ENCODE assay signal across 19 cellular contexts in genomic region chr12:31105668-31106067, GRCh38. TPM values are rescaled to one million over a fixed set of nuclear protein-coding genes. Genes with fewer than 3 reads are reported as not detected.
DNase-seq lines count a peak whose midpoint lies in the region; ATAC-seq and TF ChIP-seq lines count a peak whose summit lies in the region.
"Had no signal": no experiment of that assay in that cellular context is flagged by ENCODE, and none has a peak within 500 bp of the region (broad histone marks: within the 10 kb centered on the region; RNA-seq: fewer than 3 reads in every experiment).

No MANE protein-coding gene starts in this region.

- intact Hi-C loops in cardiac septum (cut with DNase I): no loop called here
- intact Hi-C loops in left ventricle myocardium superior (cut with micrococcal nuclease): no loop called here

- no peak overlapping the region for H3K27ac ChIP-seq in coronary artery
- H3K27ac ChIP-seq: BLaER1, KMS-11, PC-9, SJSA1 had no signal

- peak; percentile 24 for DNase-seq in cardiac septum (ENCODE audit: low spot score)
- no peak for DNase-seq in left ventricle myocardium superior
- peak; percentile 6 for DNase-seq in D341Med (ENCODE audit: low spot score)
- DNase-seq in coronary artery (ENCODE audit: low spot score): peak; percentile 22
- peak; percentile 68 for DNase-seq in mesenteric fat pad (ENCODE audit: low spot score)
- no peak for DNase-seq in stimulated activated CD4-positive, alpha-beta T cell treated with anti-CD3 and anti-CD28 coated beads, Interleukin-4, amount 100 ng/mL, for 24 hours
- DNase-seq in effector CD8-positive, alpha-beta T cell (lab: John Stamatoyannopoulos, UW): no peak
- DNase-seq in mucosa of gallbladder (ENCODE audit: low spot score): no peak
- DNase-seq: 8988T; CD4-positive, CD25-positive, alpha-beta regulatory T cell; IMR-90; MM.1S; NCI-H446; NK-92 treated with Interleukin-12 subunit alpha and Interleukin-12 subunit beta, amount 100 ng/mL, for 24 hours; PC-9; Right ventricle myocardium superior had no signal

- TF ChIP-seq CTCF in coronary artery (IDR thresholded peaks at IDR 0.05): no peak

- no peak for ATAC-seq in left ventricle myocardium superior

- H3K4me3 ChIP-seq in coronary artery: no peak overlapping the region
- H3K4me3 ChIP-seq: BLaER1, PC-9, SJSA1 had no signal

RNA-seq across cellular contexts. Expression of gene DDX11, which starts 32.0 kb away (rescaled TPM):
- total RNA-seq in cardiac septum (3.4 TPM), left ventricle myocardium superior (5.0 TPM), mesenteric fat pad (28.3 TPM), mucosa of gallbladder (51.0 TPM)

Comparison
In these comparisons a context has a peak if more than half of its experiments do, and no peak if none do; other contexts are left out.
1. DNase-seq: peak in cardiac septum (single experiment), D341Med (single experiment), coronary artery (single experiment) and mesenteric fat pad (single experiment); none in left ventricle myocardium superior (single experiment), stimulated activated CD4-positive, alpha-beta T cell treated with anti-CD3 and anti-CD28 coated beads, Interleukin-4, amount 100 ng/mL, for 24 hours (single experiment), effector CD8-positive, alpha-beta T cell (single experiment) and mucosa of gallbladder (single experiment).